In genomic region chr5:139294372-139295165, GRCh38 we compare ENCODE assay signal across 8 cellular contexts. TPM values are rescaled to one million over a fixed set of nuclear protein-coding genes. Genes with fewer than 3 reads are reported as not detected.
DNase-seq lines count a peak whose midpoint lies in the region; ATAC-seq, FAIRE-seq and TF ChIP-seq lines count a peak whose summit lies in the region.

No MANE protein-coding gene starts in this region.

- TF ChIP-seq CTCF in AG04450 (IDR thresholded peaks at IDR 0.05; ENCODE audit: low read depth, low read length): peak; percentile 58
- peak; percentile 6 for TF ChIP-seq CTCF in lower lobe of right lung (IDR thresholded peaks at IDR 0.05)

- H3K36me3 ChIP-seq in lower lobe of right lung: no peaks in the 10 kb centered on the region

- intact Hi-C loops in lower lobe of right lung (cut with DNase I): no loop called here

- H3K27ac Mint-ChIP-seq in activated CD4-positive, alpha-beta T cell treated with anti-CD3 and anti-CD28 coated beads, Interleukin-2, amount 10 ng/mL, durations not matched to agents 7 days and 5 days: peak overlapping the region; percentile 99

- H3K27me3 ChIP-seq in AG04450 (ENCODE audit: control insufficient read depth, insufficient read depth, low read length) (no peaks in the 10 kb centered on the region), lower lobe of right lung (ENCODE audit: low read depth) (no peaks in the 10 kb centered on the region)

- peak overlapping the region; percentile 98 for H3K4me3 Mint-ChIP-seq in activated CD4-positive, alpha-beta T cell treated with anti-CD3 and anti-CD28 coated beads, Interleukin-2, amount 10 ng/mL, durations not matched to agents 7 days and 5 days

- FAIRE-seq in GM18507 (lab: Jason Lieb, UNC): peak; percentile 66

- H3K27ac ChIP-seq in AG04450 (ENCODE audit: low read depth, low read length) (peak overlapping the region; percentile 99), lower lobe of right lung (peak overlapping the region; percentile 100)

- H3K4me3 ChIP-seq in AG04450 (ENCODE audit: low read depth, low read length) (peak overlapping the region; percentile 96), lower lobe of right lung (peak overlapping the region; percentile 90)

- H3K36me3 Mint-ChIP-seq in activated CD4-positive, alpha-beta T cell treated with anti-CD3 and anti-CD28 coated beads, Interleukin-2, amount 10 ng/mL, durations not matched to agents 7 days and 5 days (ENCODE audit: low read depth): peaks cover 15% of the 10 kb centered on the region

- POLR2A ChIA-PET in AG04450 (lab: Yijun Ruan, JAX): interaction anchor here (0.8 to 2.8 kb wide), 11 partner anchors 10 to 942 kb away, joined by 3 to 27 read pairs (median 8); partner anchors contain the start of genes ETF1, HSPA9, KDM3B and PAIP2
- POLR2A ChIA-PET in activated CD4-positive, alpha-beta T cell treated with anti-CD3 and anti-CD28 coated beads, Interleukin-2, amount 10 ng/mL, durations not matched to agents 7 days and 5 days (lab: Charles Lee): interaction anchor here (0.6 to 1.5 kb wide), 3 partner anchors 9 to 1356 kb away, joined by 3 to 4 read pairs (median 3); no protein-coding TSS in a partner anchor

- peaks cover 47% of the 10 kb centered on the region for H3K4me1 Mint-ChIP-seq in activated CD4-positive, alpha-beta T cell treated with anti-CD3 and anti-CD28 coated beads, Interleukin-2, amount 10 ng/mL, durations not matched to agents 7 days and 5 days

- H3K9me3 Mint-ChIP-seq in activated CD4-positive, alpha-beta T cell treated with anti-CD3 and anti-CD28 coated beads, Interleukin-2, amount 10 ng/mL, durations not matched to agents 7 days and 5 days: no peaks in the 10 kb centered on the region

- H3K27me3 Mint-ChIP-seq in activated CD4-positive, alpha-beta T cell treated with anti-CD3 and anti-CD28 coated beads, Interleukin-2, amount 10 ng/mL, durations not matched to agents 7 days and 5 days: no peaks in the 10 kb centered on the region

- peak; percentile 52 for DNase-seq in AG04450 (ENCODE audit: low read depth, low spot score)
- no peak for DNase-seq in GM18507 (ENCODE audit: extremely low spot score, insufficient read length, low read depth)
- peak; percentile 80 for DNase-seq in NCI-H226
- DNase-seq in activated CD4-positive, alpha-beta T cell treated with anti-CD3 and anti-CD28 coated beads, Interleukin-2, amount 10 ng/mL, durations not matched to agents 7 days and 5 days: peak; percentile 71
- DNase-seq in ecto neural progenitor cell (ENCODE audit: low spot score): peak; percentile 88
- DNase-seq in lower lobe of right lung: peak; percentile 76
- peak; percentile 28 to 36 (median 36) for DNase-seq in stimulated activated CD4-positive, alpha-beta T cell treated with anti-CD3 and anti-CD28 coated beads, TNF-alpha, amount 100 ng/mL, for 4 hours (ENCODE audit: low read depth in 3 of 3)

- peaks cover 47% of the 10 kb centered on the region for H3K4me1 ChIP-seq in lower lobe of right lung

- H3K9me3 ChIP-seq in AG04450 (ENCODE audit: control insufficient read depth, insufficient read depth, low read length) (peaks cover 2% of the 10 kb centered on the region; the same call in 1 of the 2 replicates), lower lobe of right lung (no peaks in the 10 kb centered on the region)

- peak; percentile 9 for ATAC-seq in HG03060 (IDR thresholded peaks at IDR 0.05; ENCODE audit: low read depth, unreplicated experiment)
- ATAC-seq in lower lobe of right lung: peak; percentile 69 to 71

- CTCF ChIA-PET in AG04450 (lab: Charles Lee): interaction anchor here (0.7 to 1.1 kb wide), 2 partner anchors 19 to 27 kb away, joined by 5 read pairs; no protein-coding TSS in a partner anchor
- CTCF ChIA-PET in activated CD4-positive, alpha-beta T cell treated with anti-CD3 and anti-CD28 coated beads, Interleukin-2, amount 10 ng/mL, durations not matched to agents 7 days and 5 days (lab: Charles Lee): interaction anchor here (0.9 to 2.1 kb wide), 8 partner anchors 18 to 1116 kb away, joined by 3 to 6 read pairs (median 4); partner anchors contain the start of gene KIF20A

RNA-seq across cellular contexts. Expression of gene MATR3, which starts 1.0 kb away (rescaled TPM):
- polyA plus RNA-seq in AG04450 (2011; rRNA removed): 142 and 166 TPM in 2 replicates
- polyA minus RNA-seq in AG04450 (2011; rRNA and poly(A)+ RNA removed): 195 and 217 TPM in 2 replicates
- total RNA-seq in activated CD4-positive, alpha-beta T cell treated with anti-CD3 and anti-CD28 coated beads, Interleukin-2, amount 10 ng/mL, durations not matched to agents 7 days and 5 days: 100 to 1,000 TPM; 168 to 222 TPM
- 176 TPM for total RNA-seq in lower lobe of right lung

RNA-seq across cellular contexts. Expression of gene PAIP2, which starts 47.1 kb away (rescaled TPM):
- polyA plus RNA-seq in AG04450 (2011; rRNA removed): 76.3 and 113 TPM in 2 replicates
- polyA minus RNA-seq in AG04450 (2011; rRNA and poly(A)+ RNA removed): 27.8 and 44.1 TPM in 2 replicates
- total RNA-seq in activated CD4-positive, alpha-beta T cell treated with anti-CD3 and anti-CD28 coated beads, Interleukin-2, amount 10 ng/mL, durations not matched to agents 7 days and 5 days: 10 to 100 TPM; 87.0 to 96.0 TPM
- total RNA-seq in lower lobe of right lung: 84.1 TPM
